Comparison of ENCODE assay signal across 1 cellular context in the genomic region with DNA sequence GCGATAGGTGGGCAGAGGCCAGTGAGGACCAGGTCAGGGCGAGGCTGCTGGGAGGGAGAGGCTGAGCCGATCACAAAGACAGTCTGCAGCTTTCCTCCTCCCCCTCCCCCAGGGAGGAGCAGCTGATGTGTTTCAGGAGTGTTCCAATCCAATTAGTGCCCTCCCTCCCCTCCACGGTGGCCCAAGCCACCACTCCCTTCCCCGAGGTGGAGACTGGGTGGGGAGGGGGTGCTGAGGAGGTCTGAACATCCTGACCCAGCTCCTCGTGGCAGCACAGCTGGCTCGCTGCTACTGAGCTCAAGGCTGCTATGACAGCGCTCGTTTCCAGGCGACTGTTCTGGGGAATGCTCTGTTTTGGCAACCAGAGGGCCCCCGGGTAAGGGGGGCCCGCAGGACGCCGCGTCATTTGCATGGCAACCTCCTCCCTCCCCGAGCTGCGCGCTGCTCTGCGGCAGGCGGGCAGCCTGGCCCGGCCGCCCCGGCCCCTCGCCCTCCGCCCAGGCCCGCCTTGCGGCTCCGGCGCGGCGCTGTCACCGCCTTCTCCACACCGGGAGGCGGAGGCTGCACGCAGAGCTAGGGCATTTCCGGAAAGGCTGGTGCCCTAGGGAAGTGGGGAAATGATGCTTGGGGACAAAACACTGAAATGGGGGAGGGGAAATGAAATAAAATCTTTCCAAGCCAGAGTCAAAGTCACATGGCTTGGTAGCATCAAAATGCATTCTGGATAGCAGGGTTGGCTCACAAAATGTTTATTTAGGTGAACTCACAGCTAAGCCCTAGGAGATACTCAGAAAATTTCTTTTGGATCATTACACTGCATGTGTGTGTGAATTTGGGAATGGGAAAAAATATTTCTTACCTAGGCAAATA.
TF ChIP-seq lines count a peak whose summit lies in the region.

No MANE protein-coding gene starts in this region.

TF ChIP-seq in HEK293, 187 proteins besides CTCF, POLR2A, EP300 and RAD21 (continued from another document and continues in another):
- TF ChIP-seq, protein P1, sequence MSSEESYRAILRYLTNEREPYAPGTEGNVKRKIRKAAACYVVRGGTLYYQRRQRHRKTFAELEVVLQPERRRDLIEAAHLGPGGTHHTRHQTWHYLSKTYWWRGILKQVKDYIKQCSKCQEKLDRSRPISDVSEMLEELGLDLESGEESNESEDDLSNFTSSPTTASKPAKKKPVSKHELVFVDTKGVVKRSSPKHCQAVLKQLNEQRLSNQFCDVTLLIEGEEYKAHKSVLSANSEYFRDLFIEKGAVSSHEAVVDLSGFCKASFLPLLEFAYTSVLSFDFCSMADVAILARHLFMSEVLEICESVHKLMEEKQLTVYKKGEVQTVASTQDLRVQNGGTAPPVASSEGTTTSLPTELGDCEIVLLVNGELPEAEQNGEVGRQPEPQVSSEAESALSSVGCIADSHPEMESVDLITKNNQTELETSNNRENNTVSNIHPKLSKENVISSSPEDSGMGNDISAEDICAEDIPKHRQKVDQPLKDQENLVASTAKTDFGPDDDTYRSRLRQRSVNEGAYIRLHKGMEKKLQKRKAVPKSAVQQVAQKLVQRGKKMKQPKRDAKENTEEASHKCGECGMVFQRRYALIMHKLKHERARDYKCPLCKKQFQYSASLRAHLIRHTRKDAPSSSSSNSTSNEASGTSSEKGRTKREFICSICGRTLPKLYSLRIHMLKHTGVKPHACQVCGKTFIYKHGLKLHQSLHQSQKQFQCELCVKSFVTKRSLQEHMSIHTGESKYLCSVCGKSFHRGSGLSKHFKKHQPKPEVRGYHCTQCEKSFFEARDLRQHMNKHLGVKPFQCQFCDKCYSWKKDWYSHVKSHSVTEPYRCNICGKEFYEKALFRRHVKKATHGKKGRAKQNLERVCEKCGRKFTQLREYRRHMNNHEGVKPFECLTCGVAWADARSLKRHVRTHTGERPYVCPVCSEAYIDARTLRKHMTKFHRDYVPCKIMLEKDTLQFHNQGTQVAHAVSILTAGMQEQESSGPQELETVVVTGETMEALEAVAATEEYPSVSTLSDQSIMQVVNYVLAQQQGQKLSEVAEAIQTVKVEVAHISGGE (tag by site-specific recombination; conservative IDR thresholded peaks at IDR 0.05; ENCODE audit: low read depth): peak; percentile 90
- TF ChIP-seq, protein P2, sequence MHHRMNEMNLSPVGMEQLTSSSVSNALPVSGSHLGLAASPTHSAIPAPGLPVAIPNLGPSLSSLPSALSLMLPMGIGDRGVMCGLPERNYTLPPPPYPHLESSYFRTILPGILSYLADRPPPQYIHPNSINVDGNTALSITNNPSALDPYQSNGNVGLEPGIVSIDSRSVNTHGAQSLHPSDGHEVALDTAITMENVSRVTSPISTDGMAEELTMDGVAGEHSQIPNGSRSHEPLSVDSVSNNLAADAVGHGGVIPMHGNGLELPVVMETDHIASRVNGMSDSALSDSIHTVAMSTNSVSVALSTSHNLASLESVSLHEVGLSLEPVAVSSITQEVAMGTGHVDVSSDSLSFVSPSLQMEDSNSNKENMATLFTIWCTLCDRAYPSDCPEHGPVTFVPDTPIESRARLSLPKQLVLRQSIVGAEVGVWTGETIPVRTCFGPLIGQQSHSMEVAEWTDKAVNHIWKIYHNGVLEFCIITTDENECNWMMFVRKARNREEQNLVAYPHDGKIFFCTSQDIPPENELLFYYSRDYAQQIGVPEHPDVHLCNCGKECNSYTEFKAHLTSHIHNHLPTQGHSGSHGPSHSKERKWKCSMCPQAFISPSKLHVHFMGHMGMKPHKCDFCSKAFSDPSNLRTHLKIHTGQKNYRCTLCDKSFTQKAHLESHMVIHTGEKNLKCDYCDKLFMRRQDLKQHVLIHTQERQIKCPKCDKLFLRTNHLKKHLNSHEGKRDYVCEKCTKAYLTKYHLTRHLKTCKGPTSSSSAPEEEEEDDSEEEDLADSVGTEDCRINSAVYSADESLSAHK (tag by site-specific recombination; IDR thresholded peaks at IDR 0.05): 0 out of 2 replicates have a peak, but pooled peaks have one; percentile 40
- TF ChIP-seq, protein P3, sequence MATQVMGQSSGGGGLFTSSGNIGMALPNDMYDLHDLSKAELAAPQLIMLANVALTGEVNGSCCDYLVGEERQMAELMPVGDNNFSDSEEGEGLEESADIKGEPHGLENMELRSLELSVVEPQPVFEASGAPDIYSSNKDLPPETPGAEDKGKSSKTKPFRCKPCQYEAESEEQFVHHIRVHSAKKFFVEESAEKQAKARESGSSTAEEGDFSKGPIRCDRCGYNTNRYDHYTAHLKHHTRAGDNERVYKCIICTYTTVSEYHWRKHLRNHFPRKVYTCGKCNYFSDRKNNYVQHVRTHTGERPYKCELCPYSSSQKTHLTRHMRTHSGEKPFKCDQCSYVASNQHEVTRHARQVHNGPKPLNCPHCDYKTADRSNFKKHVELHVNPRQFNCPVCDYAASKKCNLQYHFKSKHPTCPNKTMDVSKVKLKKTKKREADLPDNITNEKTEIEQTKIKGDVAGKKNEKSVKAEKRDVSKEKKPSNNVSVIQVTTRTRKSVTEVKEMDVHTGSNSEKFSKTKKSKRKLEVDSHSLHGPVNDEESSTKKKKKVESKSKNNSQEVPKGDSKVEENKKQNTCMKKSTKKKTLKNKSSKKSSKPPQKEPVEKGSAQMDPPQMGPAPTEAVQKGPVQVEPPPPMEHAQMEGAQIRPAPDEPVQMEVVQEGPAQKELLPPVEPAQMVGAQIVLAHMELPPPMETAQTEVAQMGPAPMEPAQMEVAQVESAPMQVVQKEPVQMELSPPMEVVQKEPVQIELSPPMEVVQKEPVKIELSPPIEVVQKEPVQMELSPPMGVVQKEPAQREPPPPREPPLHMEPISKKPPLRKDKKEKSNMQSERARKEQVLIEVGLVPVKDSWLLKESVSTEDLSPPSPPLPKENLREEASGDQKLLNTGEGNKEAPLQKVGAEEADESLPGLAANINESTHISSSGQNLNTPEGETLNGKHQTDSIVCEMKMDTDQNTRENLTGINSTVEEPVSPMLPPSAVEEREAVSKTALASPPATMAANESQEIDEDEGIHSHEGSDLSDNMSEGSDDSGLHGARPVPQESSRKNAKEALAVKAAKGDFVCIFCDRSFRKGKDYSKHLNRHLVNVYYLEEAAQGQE (tag by site-specific recombination; IDR thresholded peaks at IDR 0.05): no peak
- TF ChIP-seq SETDB1 (IDR thresholded peaks at IDR 0.05; ENCODE audit: insufficient read length, low read length) (no peak), TCF7L2 (IDR thresholded peaks at IDR 0.05; ENCODE audit: borderline replicate concordance, low read depth, low read length) (no peak), ZIC2 (tag by site-specific recombination; IDR thresholded peaks at IDR 0.05) (peak; percentile 79), ZNF2 (tag by site-specific recombination; IDR thresholded peaks at IDR 0.05) (peak; percentile 52), ZNF76 (tag by site-specific recombination; IDR thresholded peaks at IDR 0.05; ENCODE audit: borderline replicate concordance, low read depth) (peak; percentile 64; the same call in 1 of the 2 replicates), MYNN (tag by site-specific recombination; IDR thresholded peaks at IDR 0.05; ENCODE audit: borderline replicate concordance) (peak; percentile 93), ZFP3 (tag by site-specific recombination; IDR thresholded peaks at IDR 0.05; ENCODE audit: low read depth) (no peak), TRIM28 (IDR thresholded peaks at IDR 0.05; ENCODE audit: borderline replicate concordance, low read length) (peak; percentile 65), ZNF114 (tag by site-specific recombination; IDR thresholded peaks at IDR 0.05) (no peak), ZNF561 (tag by site-specific recombination; IDR thresholded peaks at IDR 0.05; ENCODE audit: borderline replicate concordance) (peak; percentile 75; the same call in 1 of the 2 replicates), ZNF24 (tag by site-specific recombination; IDR thresholded peaks at IDR 0.05) (peak; percentile 66), MZF1 (tag by site-specific recombination; IDR thresholded peaks at IDR 0.05; ENCODE audit: borderline replicate concordance) (peak; percentile 50; the same call in 1 of the 2 replicates), ZNF777 (tag by site-specific recombination; IDR thresholded peaks at IDR 0.05; ENCODE audit: borderline replicate concordance) (no peak), ZNF558 (tag by site-specific recombination; IDR thresholded peaks at IDR 0.05) (no peak), ZNF707 (tag by site-specific recombination; IDR thresholded peaks at IDR 0.05) (no peak)
- TF ChIP-seq, protein P4, sequence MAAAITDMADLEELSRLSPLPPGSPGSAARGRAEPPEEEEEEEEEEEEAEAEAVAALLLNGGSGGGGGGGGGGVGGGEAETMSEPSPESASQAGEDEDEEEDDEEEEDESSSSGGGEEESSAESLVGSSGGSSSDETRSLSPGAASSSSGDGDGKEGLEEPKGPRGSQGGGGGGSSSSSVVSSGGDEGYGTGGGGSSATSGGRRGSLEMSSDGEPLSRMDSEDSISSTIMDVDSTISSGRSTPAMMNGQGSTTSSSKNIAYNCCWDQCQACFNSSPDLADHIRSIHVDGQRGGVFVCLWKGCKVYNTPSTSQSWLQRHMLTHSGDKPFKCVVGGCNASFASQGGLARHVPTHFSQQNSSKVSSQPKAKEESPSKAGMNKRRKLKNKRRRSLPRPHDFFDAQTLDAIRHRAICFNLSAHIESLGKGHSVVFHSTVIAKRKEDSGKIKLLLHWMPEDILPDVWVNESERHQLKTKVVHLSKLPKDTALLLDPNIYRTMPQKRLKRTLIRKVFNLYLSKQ (tag by site-specific recombination; IDR thresholded peaks at IDR 0.05; ENCODE audit: borderline replicate concordance): no peak
- TF ChIP-seq, protein P5, sequence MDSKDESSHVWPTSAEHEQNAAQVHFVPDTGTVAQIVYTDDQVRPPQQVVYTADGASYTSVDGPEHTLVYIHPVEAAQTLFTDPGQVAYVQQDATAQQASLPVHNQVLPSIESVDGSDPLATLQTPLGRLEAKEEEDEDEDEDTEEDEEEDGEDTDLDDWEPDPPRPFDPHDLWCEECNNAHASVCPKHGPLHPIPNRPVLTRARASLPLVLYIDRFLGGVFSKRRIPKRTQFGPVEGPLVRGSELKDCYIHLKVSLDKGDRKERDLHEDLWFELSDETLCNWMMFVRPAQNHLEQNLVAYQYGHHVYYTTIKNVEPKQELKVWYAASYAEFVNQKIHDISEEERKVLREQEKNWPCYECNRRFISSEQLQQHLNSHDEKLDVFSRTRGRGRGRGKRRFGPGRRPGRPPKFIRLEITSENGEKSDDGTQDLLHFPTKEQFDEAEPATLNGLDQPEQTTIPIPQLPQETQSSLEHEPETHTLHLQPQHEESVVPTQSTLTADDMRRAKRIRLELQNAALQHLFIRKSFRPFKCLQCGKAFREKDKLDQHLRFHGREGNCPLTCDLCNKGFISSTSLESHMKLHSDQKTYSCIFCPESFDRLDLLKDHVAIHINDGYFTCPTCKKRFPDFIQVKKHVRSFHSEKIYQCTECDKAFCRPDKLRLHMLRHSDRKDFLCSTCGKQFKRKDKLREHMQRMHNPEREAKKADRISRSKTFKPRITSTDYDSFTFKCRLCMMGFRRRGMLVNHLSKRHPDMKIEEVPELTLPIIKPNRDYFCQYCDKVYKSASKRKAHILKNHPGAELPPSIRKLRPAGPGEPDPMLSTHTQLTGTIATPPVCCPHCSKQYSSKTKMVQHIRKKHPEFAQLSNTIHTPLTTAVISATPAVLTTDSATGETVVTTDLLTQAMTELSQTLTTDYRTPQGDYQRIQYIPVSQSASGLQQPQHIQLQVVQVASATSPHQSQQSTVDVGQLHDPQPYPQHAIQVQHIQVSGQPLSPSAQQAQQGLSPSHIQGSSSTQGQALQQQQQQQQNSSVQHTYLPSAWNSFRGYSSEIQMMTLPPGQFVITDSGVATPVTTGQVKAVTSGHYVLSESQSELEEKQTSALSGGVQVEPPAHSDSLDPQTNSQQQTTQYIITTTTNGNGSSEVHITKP (tag by site-specific recombination; IDR thresholded peaks at IDR 0.05): peak; percentile 91
- TF ChIP-seq, protein P6, sequence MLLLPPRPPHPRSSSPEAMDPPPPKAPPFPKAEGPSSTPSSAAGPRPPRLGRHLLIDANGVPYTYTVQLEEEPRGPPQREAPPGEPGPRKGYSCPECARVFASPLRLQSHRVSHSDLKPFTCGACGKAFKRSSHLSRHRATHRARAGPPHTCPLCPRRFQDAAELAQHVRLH (tag by site-specific recombination; IDR thresholded peaks at IDR 0.05): 0 out of 2 replicates have a peak, but pooled peaks have one; percentile 21
- TF ChIP-seq, protein P7, sequence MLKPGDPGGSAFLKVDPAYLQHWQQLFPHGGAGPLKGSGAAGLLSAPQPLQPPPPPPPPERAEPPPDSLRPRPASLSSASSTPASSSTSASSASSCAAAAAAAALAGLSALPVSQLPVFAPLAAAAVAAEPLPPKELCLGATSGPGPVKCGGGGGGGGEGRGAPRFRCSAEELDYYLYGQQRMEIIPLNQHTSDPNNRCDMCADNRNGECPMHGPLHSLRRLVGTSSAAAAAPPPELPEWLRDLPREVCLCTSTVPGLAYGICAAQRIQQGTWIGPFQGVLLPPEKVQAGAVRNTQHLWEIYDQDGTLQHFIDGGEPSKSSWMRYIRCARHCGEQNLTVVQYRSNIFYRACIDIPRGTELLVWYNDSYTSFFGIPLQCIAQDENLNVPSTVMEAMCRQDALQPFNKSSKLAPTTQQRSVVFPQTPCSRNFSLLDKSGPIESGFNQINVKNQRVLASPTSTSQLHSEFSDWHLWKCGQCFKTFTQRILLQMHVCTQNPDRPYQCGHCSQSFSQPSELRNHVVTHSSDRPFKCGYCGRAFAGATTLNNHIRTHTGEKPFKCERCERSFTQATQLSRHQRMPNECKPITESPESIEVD (tag by site-specific recombination; IDR thresholded peaks at IDR 0.05): peak; percentile 79; the same call in 1 of the 2 replicates
- TF ChIP-seq, protein P8, sequence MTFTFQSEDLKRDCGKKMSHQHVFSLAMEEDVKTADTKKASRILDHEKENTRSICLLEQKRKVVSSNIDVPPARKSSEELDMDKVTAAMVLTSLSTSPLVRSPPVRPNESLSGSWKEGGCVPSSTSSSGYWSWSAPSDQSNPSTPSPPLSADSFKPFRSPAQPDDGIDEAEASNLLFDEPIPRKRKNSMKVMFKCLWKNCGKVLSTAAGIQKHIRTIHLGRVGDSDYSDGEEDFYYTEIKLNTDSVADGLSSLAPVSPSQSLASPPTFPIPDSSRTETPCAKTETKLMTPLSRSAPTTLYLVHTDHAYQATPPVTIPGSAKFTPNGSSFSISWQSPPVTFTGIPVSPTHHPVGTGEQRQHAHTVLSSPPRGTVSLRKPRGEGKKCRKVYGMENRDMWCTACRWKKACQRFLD (tag by site-specific recombination; IDR thresholded peaks at IDR 0.05): no peak
- TF ChIP-seq, protein P9, sequence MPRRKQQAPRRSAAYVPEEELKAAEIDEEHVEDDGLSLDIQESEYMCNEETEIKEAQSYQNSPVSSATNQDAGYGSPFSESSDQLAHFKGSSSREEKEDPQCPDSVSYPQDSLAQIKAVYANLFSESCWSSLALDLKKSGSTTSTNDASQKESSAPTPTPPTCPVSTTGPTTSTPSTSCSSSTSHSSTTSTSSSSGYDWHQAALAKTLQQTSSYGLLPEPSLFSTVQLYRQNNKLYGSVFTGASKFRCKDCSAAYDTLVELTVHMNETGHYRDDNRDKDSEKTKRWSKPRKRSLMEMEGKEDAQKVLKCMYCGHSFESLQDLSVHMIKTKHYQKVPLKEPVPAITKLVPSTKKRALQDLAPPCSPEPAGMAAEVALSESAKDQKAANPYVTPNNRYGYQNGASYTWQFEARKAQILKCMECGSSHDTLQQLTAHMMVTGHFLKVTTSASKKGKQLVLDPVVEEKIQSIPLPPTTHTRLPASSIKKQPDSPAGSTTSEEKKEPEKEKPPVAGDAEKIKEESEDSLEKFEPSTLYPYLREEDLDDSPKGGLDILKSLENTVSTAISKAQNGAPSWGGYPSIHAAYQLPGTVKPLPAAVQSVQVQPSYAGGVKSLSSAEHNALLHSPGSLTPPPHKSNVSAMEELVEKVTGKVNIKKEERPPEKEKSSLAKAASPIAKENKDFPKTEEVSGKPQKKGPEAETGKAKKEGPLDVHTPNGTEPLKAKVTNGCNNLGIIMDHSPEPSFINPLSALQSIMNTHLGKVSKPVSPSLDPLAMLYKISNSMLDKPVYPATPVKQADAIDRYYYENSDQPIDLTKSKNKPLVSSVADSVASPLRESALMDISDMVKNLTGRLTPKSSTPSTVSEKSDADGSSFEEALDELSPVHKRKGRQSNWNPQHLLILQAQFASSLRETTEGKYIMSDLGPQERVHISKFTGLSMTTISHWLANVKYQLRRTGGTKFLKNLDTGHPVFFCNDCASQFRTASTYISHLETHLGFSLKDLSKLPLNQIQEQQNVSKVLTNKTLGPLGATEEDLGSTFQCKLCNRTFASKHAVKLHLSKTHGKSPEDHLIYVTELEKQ (tag by site-specific recombination; IDR thresholded peaks at IDR 0.05; ENCODE audit: borderline replicate concordance): no peak
